Comparison of ENCODE assay signal across 9 cellular contexts in genomic region chr14:95291859-95292542, GRCh38. TPM values are rescaled to one million over a fixed set of nuclear protein-coding genes. Genes with fewer than 3 reads are reported as not detected.
DNase-seq lines count a peak whose midpoint lies in the region; ATAC-seq, FAIRE-seq and TF ChIP-seq lines count a peak whose summit lies in the region.
"Had no signal": no experiment of that assay in that cellular context is flagged by ENCODE, and none has a peak within 500 bp of the region (broad histone marks: within the 10 kb centered on the region; RNA-seq: fewer than 3 reads in every experiment).

No MANE protein-coding gene starts in this region.

- no peak overlapping the region for H3K27ac ChIP-seq in H1 (ENCODE audit: low read depth, low read length)

- H2BK20ac ChIP-seq in H1 (ENCODE audit: low read length) = no peak overlapping the region

- H3K18ac ChIP-seq in H1 (ENCODE audit: extremely low read depth, low read length) = no peak overlapping the region

- H2BK12ac ChIP-seq in H1 (ENCODE audit: low read depth, low read length) = 0 out of 2 replicates have a peak overlapping the region, but pooled peaks have one; percentile 50

- DNase-seq in Daoy (ENCODE audit: low read depth) (peak; percentile 90), NCI-H2171 (lab: John Stamatoyannopoulos, UW) (peak; percentile 44), H1 (ENCODE audit: low read depth in 1 of 2, low spot score in 2 of 2) (no peak), naive B cell (peak; percentile 14), GM19240 (ENCODE audit: insufficient read length, low spot score) (no peak), NOMO-1 (lab: John Stamatoyannopoulos, UW; ENCODE audit: unreplicated experiment in 2 of 2) (no peak), germinal center (ENCODE audit: low spot score) (no peak)

- ATAC-seq in naive B cell (ENCODE audit: low read depth in 2 of 2) (no peak), HG02938 (IDR thresholded peaks at IDR 0.05; ENCODE audit: unreplicated experiment) (no peak)

- H3K4me3 ChIP-seq in H1 (ENCODE audit: extremely low read depth in 1 of 4, insufficient read depth in 2 of 4, low read depth in 3 of 4, low read length in 4 of 4) = no peak overlapping the region
- H3K4me3 ChIP-seq: skin epidermis had no signal

- 80% methylated on average over 6 of the region's 6 CpGs; no CpG with 5 or more reads in 1 of the 2 experiments for WGBS in H1 (ENCODE audit: extremely low coverage in 1 of 2, insufficient coverage in 1 of 2, insufficient read length in 1 of 2, insufficient replicate concordance in 2 of 2, low coverage in 1 of 2, low lambda C conversion rate in 2 of 2, missing lambda C conversion rate in 1 of 2), 2 experiments

- no peak overlapping the region for H2BK15ac ChIP-seq in H1 (ENCODE audit: low read length)

- TF ChIP-seq CTCF in H1 (IDR thresholded peaks at IDR 0.05; ENCODE audit: control extremely low read depth in 1 of 3, insufficient read depth in 1 of 3, low read depth in 1 of 3, low read length in 3 of 3) = no peak

- H2AFZ ChIP-seq in H1 (ENCODE audit: low read length) = no peak overlapping the region

- CTCF ChIA-PET in H1 (lab: Charles Lee; ENCODE audit: partially characterized antibody) = interaction anchor here (0.7 to 2.3 kb wide), 7 partner anchors 11 to 747 kb away, joined by 3 to 6 read pairs (median 4); partner anchors contain the start of gene CLMN

- H3K4me1 ChIP-seq in H1 (replicated peaks in 1 of 4; ENCODE audit: control insufficient read depth in 3 of 4, insufficient read depth in 4 of 4, low read length in 3 of 4) = peaks cover 1 to 18% (median 7%) of the 10 kb centered on the region in 4 experiments; a peak in 5 of 7 replicates

- no peaks in the 10 kb centered on the region for H3K23me2 ChIP-seq in H1 (ENCODE audit: low read depth, low read length)

- no peaks in the 10 kb centered on the region for H3K36me3 ChIP-seq in H1 (ENCODE audit: control insufficient read depth in 2 of 4, insufficient read depth in 4 of 4, low read length in 3 of 4)

- no peaks in the 10 kb centered on the region for H3K79me2 ChIP-seq in H1 (ENCODE audit: control insufficient read depth in 1 of 2, insufficient read depth in 2 of 2, low read length in 2 of 2)

- H3K4ac ChIP-seq in H1 (replicated peaks; ENCODE audit: insufficient read length, low read depth, low read length) = no peak overlapping the region

- no peak overlapping the region for H4K8ac ChIP-seq in H1 (ENCODE audit: extremely low read depth, insufficient read depth, low read length)

- no peaks in the 10 kb centered on the region for H3K27me3 ChIP-seq in H1 (replicated peaks in 1 of 4; ENCODE audit: control insufficient read depth in 3 of 4, extremely low read depth in 1 of 4, insufficient read depth in 3 of 4, low read length in 3 of 4)

- H3K9ac ChIP-seq in H1 (replicated peaks in 1 of 4; ENCODE audit: extremely low read depth in 1 of 4, low read depth in 3 of 4, low read length in 3 of 4) = no peak overlapping the region

- no peak overlapping the region for H3K56ac ChIP-seq in H1 (replicated peaks; ENCODE audit: insufficient read length, low read depth, low read length)

- no peak overlapping the region for H4K91ac ChIP-seq in H1 (replicated peaks; ENCODE audit: insufficient read length, low read length)

- H2BK120ac ChIP-seq in H1 (replicated peaks; ENCODE audit: low read depth, low read length) = no peak overlapping the region

- no peak for TF ChIP-seq POLR2A in H1 (IDR thresholded peaks at IDR 0.05; ENCODE audit: control extremely low read depth in 1 of 2, low read depth in 2 of 2, low read length in 2 of 2)

- peaks cover 31 to 47% (median 45%) of the 10 kb centered on the region in 3 donors for H3K4me1 Mint-ChIP-seq in naive B cell

- H3K79me1 ChIP-seq in H1 (ENCODE audit: low read depth, low read length) = no peaks in the 10 kb centered on the region; the same call in 1 of the 2 replicates

- no peak overlapping the region for H2BK5ac ChIP-seq in H1 (ENCODE audit: low read depth, low read length)

- no peak overlapping the region for H3K4me2 ChIP-seq in H1 (ENCODE audit: insufficient read depth in 1 of 2, low read depth in 2 of 2, low read length in 2 of 2)

- peaks cover 0 to 18% (median 4%) of the 10 kb centered on the region in 7 donors for H3K9me3 Mint-ChIP-seq in naive B cell

- peaks cover 0 to 6% of the 10 kb centered on the region in 2 experiments; a peak in 1 of 4 replicates for H3K9me3 ChIP-seq in H1 (ENCODE audit: insufficient read depth in 2 of 2, low read depth in 1 of 2, low read length in 1 of 2)

- TF ChIP-seq RAD21 in H1 (IDR thresholded peaks at IDR 0.05 in 1 of 2, conservative IDR thresholded peaks at IDR 0.05 in 1 of 2; ENCODE audit: low read depth in 2 of 2, low read length in 2 of 2) = no peak

- peak overlapping the region in 2 of 8 donors; percentile 30 to 69 for H3K4me3 Mint-ChIP-seq in naive B cell

- H3K36me3 Mint-ChIP-seq in naive B cell = peaks cover 22 to 24% of the 10 kb centered on the region in 2 donors

- H4K20me1 ChIP-seq in H1 (replicated peaks in 1 of 2; ENCODE audit: control insufficient read depth in 1 of 2, insufficient read depth in 2 of 2, low read length in 2 of 2) = no peaks in the 10 kb centered on the region

- no peak overlapping the region for H4K5ac ChIP-seq in H1 (ENCODE audit: insufficient read length, low read depth, low read length)

- no peak for TF ChIP-seq EP300 in H1 (IDR thresholded peaks at IDR 0.05; ENCODE audit: borderline replicate concordance in 1 of 2, low read depth in 2 of 2, low read length in 2 of 2)

- H3K23ac ChIP-seq in H1 (ENCODE audit: insufficient read length) = no peak overlapping the region

- no peak overlapping the region for H2AK5ac ChIP-seq in H1 (ENCODE audit: low read depth, low read length)

- POLR2A ChIA-PET in H1 (lab: Charles Lee; ENCODE audit: partially characterized antibody) = no interaction called here

- H3K27me3 Mint-ChIP-seq in naive B cell = no peaks in the 10 kb centered on the region

- no peak overlapping the region for H3K14ac ChIP-seq in H1 (ENCODE audit: insufficient read length)

- H3K27ac Mint-ChIP-seq in naive B cell = peak overlapping the region in 4 of 6 donors; percentile 29 to 89 (median 59)

- FAIRE-seq in H1 (lab: Jason Lieb, UNC) = no peak

TF ChIP-seq in H1, 55 proteins besides CTCF, POLR2A, EP300 and RAD21:
- TF ChIP-seq HDAC6 (IDR thresholded peaks at IDR 0.05; ENCODE audit: low read depth, low read length) (no peak), EZH2 (IDR thresholded peaks at IDR 0.05; ENCODE audit: low read depth, low read length, severe bottlenecking) (no peak), KDM1A (IDR thresholded peaks at IDR 0.05; ENCODE audit: borderline replicate concordance, low read length) (peak; percentile 73; the same call in 1 of the 2 replicates), SIRT6 (IDR thresholded peaks at IDR 0.05; ENCODE audit: low read length) (no peak), RXRA (IDR thresholded peaks at IDR 0.05; ENCODE audit: insufficient read depth, low read depth, low read length) (no peak), ZNF274 (IDR thresholded peaks at IDR 0.05; ENCODE audit: borderline replicate concordance, extremely low read depth, low read length) (no peak), ASH2L (IDR thresholded peaks at IDR 0.05; ENCODE audit: low read length) (no peak), HDAC2 (IDR thresholded peaks at IDR 0.05; ENCODE audit: borderline replicate concordance in 1 of 2, low read depth in 2 of 2, low read length in 2 of 2) (peak in 1 of 2 experiments; percentile 51; a peak in 1 of 4 replicates), SAP30 (IDR thresholded peaks at IDR 0.05; ENCODE audit: insufficient read depth, insufficient replicate concordance, low read length) (no peak), TBP (IDR thresholded peaks at IDR 0.05; ENCODE audit: low read depth, low read length) (no peak)

RNA-seq across cellular contexts. Expression of gene CLMN, which starts 27.7 kb away (rescaled TPM):
- total RNA-seq in Daoy (2014; rRNA removed; shearing (Covaris generic)) = 3.5 and 4.2 TPM in 2 replicates
- 7.6 and 8.2 TPM in 2 replicates for total RNA-seq in H1 (2021; fragmentation: NEBNext Ultra II Directional; extraction: Animal tissue kit (Norgen Biotek cat#: 25700))
- polyA plus RNA-seq in H1 (2011; rRNA removed) (1.4 and 1.6 TPM in 2 replicates), naive B cell (ENCODE audit: low read depth in 6 of 6) (10 to 100 TPM in 5 of 6 donors, 1 to 10 TPM in 1; 4.9 to 23.8 (median 12.7) TPM)
- polyA plus RNA-seq in H1 (2011; cell fraction: cytosol; rRNA removed) = 2.3 TPM
- 5.6 TPM for polyA plus RNA-seq in H1 (2011; cell fraction: nucleus; rRNA removed)
- 3.4 to 4.8 TPM (median 4.7 TPM) in 4 replicates for polyA plus RNA-seq in H1 (2012, experiment 1 of 2)
- 1.5 TPM for polyA plus RNA-seq in H1 (2012, experiment 2 of 2)
- 3.2 TPM for polyA plus RNA-seq in H1 (2013, experiment 1 of 2)
- polyA plus RNA-seq in H1 (2013, experiment 2 of 2) = 3.0 TPM
- polyA minus RNA-seq in H1 (2011; rRNA and poly(A)+ RNA removed) = 3.8 and 9.6 TPM in 2 replicates
- polyA minus RNA-seq in H1 (2011; cell fraction: cytosol; rRNA and poly(A)+ RNA removed) = 2.9 TPM
- 5.8 TPM for polyA minus RNA-seq in H1 (2011; cell fraction: nucleus; rRNA and poly(A)+ RNA removed)

Comparison
In these comparisons a context has a peak if more than half of its experiments do, and no peak if none do; other contexts are left out.
1. DNase-seq: peak in Daoy (single experiment), NCI-H2171 (single experiment) and naive B cell (single experiment); none in H1 (0 of 2), GM19240 (single experiment), NOMO-1 (0 of 2) and germinal center (single experiment).